Comparison of ENCODE assay signal across 1 cellular context in genomic region chr9:91948423-91949292, GRCh38.
TF ChIP-seq lines count a peak whose summit lies in the region.

No MANE protein-coding gene starts in this region.

TF ChIP-seq in HepG2, 621 proteins besides CTCF, POLR2A, EP300 and RAD21 (continued from another document):
- TF ChIP-seq YY1 (IDR thresholded peaks at IDR 0.05; ENCODE audit: insufficient read depth, insufficient replicate concordance, low read depth, low read length) (no peak), SOX5 (CRISPR knock-in tag; IDR thresholded peaks at IDR 0.05; ENCODE audit: borderline replicate concordance) (no peak), SNAPC2 (CRISPR knock-in tag; IDR thresholded peaks at IDR 0.05) (no peak), ATF4 (CRISPR knock-in tag; IDR thresholded peaks at IDR 0.05) (no peak), SATB2 (CRISPR knock-in tag; IDR thresholded peaks at IDR 0.05) (no peak), SRSF4 (IDR thresholded peaks at IDR 0.05; ENCODE audit: low read depth, low read length, poor library complexity, severe bottlenecking) (no peak), ZNF841 (CRISPR knock-in tag; IDR thresholded peaks at IDR 0.05; ENCODE audit: borderline replicate concordance) (no peak), SIN3B (IDR thresholded peaks at IDR 0.05; ENCODE audit: low read length) (no peak), ZNF800 (CRISPR knock-in tag; IDR thresholded peaks at IDR 0.05) (no peak), ZNF263 (CRISPR knock-in tag; IDR thresholded peaks at IDR 0.05) (peak; percentile 22; the same call in 1 of the 2 replicates), CCDC6 (CRISPR knock-in tag; IDR thresholded peaks at IDR 0.05) (no peak)
TF ChIP-seq in HepG2: peak in this region for 3.
